In the genomic region with DNA sequence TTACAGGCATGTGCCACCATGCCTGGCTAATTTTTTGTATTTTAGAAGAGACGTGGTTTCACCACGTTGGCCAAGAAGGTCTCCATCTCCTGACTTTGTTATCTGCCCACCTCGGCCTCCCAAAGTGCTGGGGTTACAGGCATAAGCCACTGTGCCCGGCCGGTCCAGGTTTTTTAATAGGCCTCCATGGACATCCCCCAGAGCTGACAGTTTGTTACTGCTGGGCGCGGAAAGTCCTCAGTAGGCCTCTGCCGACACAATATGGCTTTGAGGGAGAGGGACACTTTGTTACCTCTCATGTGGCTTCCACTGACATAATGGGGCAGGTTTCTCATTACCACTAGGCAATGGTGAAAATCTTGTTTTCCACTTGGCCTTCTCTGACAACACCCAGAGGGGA, we compare ENCODE assay signal across 25 cellular contexts.
"Had no signal": no experiment of that assay in that cellular context is flagged by ENCODE, and none has a peak within 500 bp of the region (broad histone marks: within the 10 kb centered on the region; RNA-seq: fewer than 3 reads in every experiment).

No MANE protein-coding gene starts in this region.

- H3K9me3 Mint-ChIP-seq: activated T-helper 2 cell treated with anti-CD3 and anti-CD28 coated beads, Interferon-gamma antibody, Interleukin-2, Interleukin-4, amounts not matched to agents 10 μg/mL and 5 μg/mL and 100 μg/mL, durations not matched to agents 14 hours and 24 hours and 36 hours had no signal

- H3K9ac ChIP-seq: parathyroid adenoma, SK-N-SH had no signal

- H3K4me1 ChIP-seq: heart right ventricle, left ventricle myocardium inferior, parathyroid adenoma, sigmoid colon had no signal

- H3K36me3 Mint-ChIP-seq: stimulated activated naive B cell treated with anti-CD40 and anti-IgM and Interleukin-4, amounts not matched to agents 10 μg/mL and 1 μg/mL and 100 μg/mL, for 72 hours had no signal

- H3K4me1 Mint-ChIP-seq: immature natural killer cell; nephron; stimulated activated naive B cell treated with anti-CD40 and anti-IgM and Interleukin-4, amounts not matched to agents 10 μg/mL and 1 μg/mL and 100 μg/mL, for 72 hours had no signal

- H3K4me3 ChIP-seq: heart right ventricle, left ventricle myocardium inferior, sigmoid colon, smooth muscle cell, thoracic aorta had no signal

- H3K27me3 ChIP-seq: sigmoid colon had no signal

- H3K27ac ChIP-seq: heart right ventricle, left ventricle myocardium inferior, parathyroid adenoma, sigmoid colon, thoracic aorta, VCaP had no signal

- H3K9me3 ChIP-seq: SK-N-SH, thoracic aorta had no signal

- ATAC-seq: activated T-cell treated with anti-CD3 and anti-CD28 coated beads, Interleukin-2, amount 50 U/mL, for 4 hours; heart right ventricle; stimulated activated naive B cell treated with anti-CD40 and anti-IgM and Interleukin-4, amounts not matched to agents 10 μg/mL and 1 μg/mL and 100 μg/mL, for 72 hours had no signal

- H3K4me3 Mint-ChIP-seq: activated naive CD8-positive, alpha-beta T cell; activated T-cell treated with anti-CD3 and anti-CD28 coated beads, Interleukin-2, amount 50 U/mL, for 4 hours; immature natural killer cell; nephron; stimulated activated naive B cell treated with anti-CD40 and anti-IgM and Interleukin-4, amounts not matched to agents 10 μg/mL and 1 μg/mL and 100 μg/mL, for 72 hours; type B pancreatic cell had no signal

- H3K27ac Mint-ChIP-seq: activated naive CD8-positive, alpha-beta T cell; activated T-helper 2 cell treated with anti-CD3 and anti-CD28 coated beads, Interferon-gamma antibody, Interleukin-2, Interleukin-4, amounts not matched to agents 10 μg/mL and 5 μg/mL and 100 μg/mL, durations not matched to agents 14 hours and 24 hours and 36 hours; immature natural killer cell; nephron; stimulated activated naive B cell treated with anti-CD40 and anti-IgM and Interleukin-4, amounts not matched to agents 10 μg/mL and 1 μg/mL and 100 μg/mL, for 72 hours; type B pancreatic cell had no signal

- DNase-seq: activated CD4-positive, CD25-positive, alpha-beta regulatory T cell treated with anti-CD3 and anti-CD28 coated beads, Interleukin-2, amount 50 U/mL, for 72 hours; activated naive CD4-positive, alpha-beta T cell; activated T-cell treated with anti-CD3 and anti-CD28 coated beads, Interleukin-2, amount 50 U/mL, for 4 hours; amygdala; cerebellar nuclear complex; cortex of kidney; foreskin fibroblast; heart right ventricle; immature natural killer cell; left ventricle myocardium inferior; mammary epithelial cell; midbrain; sigmoid colon; SK-N-SH; stimulated activated CD4-positive, alpha-beta T cell treated with anti-CD3 and anti-CD28 coated beads, Interleukin-2, amount 100 ng/mL, for 48 hours; stimulated activated CD8-positive, alpha-beta memory T cell treated with anti-CD3 and anti-CD28 coated beads, Interleukin-4, amount 100 ng/mL, for 48 hours; stimulated activated naive B cell treated with anti-CD40 and anti-IgM and Interleukin-4, amounts not matched to agents 10 μg/mL and 1 μg/mL and 100 μg/mL, for 72 hours had no signal

- H3K36me3 ChIP-seq: heart right ventricle, left ventricle myocardium inferior, sigmoid colon, thoracic aorta had no signal
